1 cellular context compared by ENCODE assay signal in the genomic region with DNA sequence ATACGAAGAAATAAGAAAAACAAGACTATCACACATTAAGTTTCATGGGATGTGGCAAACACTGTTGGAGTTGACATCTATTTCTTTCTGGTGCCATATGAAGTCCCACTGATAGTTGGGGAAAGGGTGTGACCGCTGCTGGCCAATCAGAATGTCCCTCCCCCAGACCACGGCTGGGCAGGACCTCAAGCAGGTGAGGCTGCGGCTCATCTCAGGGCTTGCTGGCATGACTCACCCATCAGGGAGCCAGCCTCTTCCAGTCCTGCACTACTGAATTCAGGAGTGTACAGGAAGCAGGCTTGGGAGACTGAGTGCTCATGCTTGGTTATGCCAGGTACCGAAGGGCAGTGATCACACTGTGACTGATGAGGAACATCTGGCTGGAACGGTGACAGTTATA.
TF ChIP-seq lines count a peak whose summit lies in the region.

No MANE protein-coding gene starts in this region.

TF ChIP-seq in endothelial cell of umbilical vein, 7 proteins besides CTCF, POLR2A, EP300 and RAD21 (continued from another document):
- no peak for TF ChIP-seq POLR2AphosphoS5 (IDR thresholded peaks at IDR 0.05; ENCODE audit: insufficient read depth, low read depth, low read length)
- no peak for TF ChIP-seq MYC (IDR thresholded peaks at IDR 0.05; ENCODE audit: low read depth, low read length)
- no peak for TF ChIP-seq JUN (IDR thresholded peaks at IDR 0.05; ENCODE audit: borderline replicate concordance, insufficient read depth, insufficient read length, low read depth)
- TF ChIP-seq EZH2 (IDR thresholded peaks at IDR 0.05; ENCODE audit: borderline replicate concordance, low read depth, low read length, severe bottlenecking): no peak
